In the genomic region with DNA sequence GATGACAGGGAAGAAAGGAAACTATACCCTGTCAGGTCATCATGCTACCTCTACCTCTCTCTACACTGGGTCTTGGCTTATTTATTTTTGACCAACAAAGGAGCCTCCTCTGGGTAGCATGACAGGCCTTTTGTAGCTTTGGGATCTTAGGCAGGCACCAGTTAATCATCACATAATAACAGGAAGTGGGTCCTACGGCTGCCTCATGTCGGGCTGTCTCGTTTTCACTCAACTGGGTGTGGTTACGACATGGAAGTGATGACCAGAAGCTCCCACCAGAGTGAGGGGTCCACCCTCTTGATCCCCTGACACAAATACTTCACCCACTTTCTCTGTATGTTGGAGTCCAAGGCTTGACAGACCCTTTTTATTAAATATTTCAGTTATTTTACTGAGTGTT, we compare ENCODE assay signal across 8 cellular contexts.
DNase-seq lines count a peak whose midpoint lies in the region; ATAC-seq and TF ChIP-seq lines count a peak whose summit lies in the region.

No MANE protein-coding gene starts in this region.

- peaks cover 36% of the 10 kb centered on the region for H3K4me1 Mint-ChIP-seq in activated T-cell treated with anti-CD3 and anti-CD28 coated beads, Interleukin-2, amount 50 U/mL, for 4 hours (ENCODE audit: low read depth)

- H3K4me1 ChIP-seq in colonic mucosa = peaks cover 19% of the 10 kb centered on the region

- no peak overlapping the region for H3K27ac ChIP-seq in colonic mucosa

- DNase-seq in A172 (ENCODE audit: low spot score) = peak; percentile 50
- DNase-seq in activated T-cell treated with anti-CD3 and anti-CD28 coated beads, Interleukin-2, amount 50 U/mL, for 4 hours = peak; percentile 8
- DNase-seq in NCI-H2107 treated with DMSO at 0.1 percent for 48 hours (lab: John Stamatoyannopoulos, UW; ENCODE audit: unreplicated experiment) = no peak
- DNase-seq in NCI-H1048 (lab: John Stamatoyannopoulos, UW) = no peak
- DNase-seq in dedifferentiated amniotic fluid mesenchymal stem cell (ENCODE audit: extremely low spot score) = no peak
- no peak for DNase-seq in colonic mucosa

- ATAC-seq in GM19324 (IDR thresholded peaks at IDR 0.05; ENCODE audit: low FRiP score, unreplicated experiment) (peak; percentile 77), HG03159 (IDR thresholded peaks at IDR 0.05; ENCODE audit: unreplicated experiment) (peak; percentile 98)
- peak; percentile 83 to 90 for ATAC-seq in activated T-cell treated with anti-CD3 and anti-CD28 coated beads, Interleukin-2, amount 50 U/mL, for 4 hours

- peak overlapping the region; percentile 48 for H3K4me3 Mint-ChIP-seq in activated T-cell treated with anti-CD3 and anti-CD28 coated beads, Interleukin-2, amount 50 U/mL, for 4 hours

- TF ChIP-seq CTCF in colonic mucosa (IDR thresholded peaks at IDR 0.05) = no peak

- no peaks in the 10 kb centered on the region for H3K9me3 ChIP-seq in colonic mucosa

- no peaks in the 10 kb centered on the region for H3K36me3 ChIP-seq in colonic mucosa

- no peaks in the 10 kb centered on the region for H3K9me3 Mint-ChIP-seq in activated T-cell treated with anti-CD3 and anti-CD28 coated beads, Interleukin-2, amount 50 U/mL, for 4 hours

- no peak overlapping the region for H3K4me3 ChIP-seq in colonic mucosa

- no peaks in the 10 kb centered on the region for H3K27me3 Mint-ChIP-seq in activated T-cell treated with anti-CD3 and anti-CD28 coated beads, Interleukin-2, amount 50 U/mL, for 4 hours (ENCODE audit: low read depth)

- no peaks in the 10 kb centered on the region for H3K27me3 ChIP-seq in colonic mucosa

- intact Hi-C loops in colonic mucosa (cut with DNase I) = no loop called here

- H3K36me3 Mint-ChIP-seq in activated T-cell treated with anti-CD3 and anti-CD28 coated beads, Interleukin-2, amount 50 U/mL, for 4 hours (ENCODE audit: insufficient read depth) = no peaks in the 10 kb centered on the region

- H3K9ac ChIP-seq in colonic mucosa (ENCODE audit: low read depth in 2 of 2, low read length in 2 of 2) = no peak overlapping the region

Comparison
In these comparisons a context has a peak if more than half of its experiments do, and no peak if none do; other contexts are left out.
1. DNase-seq: peak in A172 (single experiment) and activated T-cell treated with anti-CD3 and anti-CD28 coated beads, Interleukin-2, amount 50 U/mL, for 4 hours (single experiment); none in NCI-H2107 treated with DMSO at 0.1 percent for 48 hours (single experiment), NCI-H1048 (single experiment), dedifferentiated amniotic fluid mesenchymal stem cell (single experiment) and colonic mucosa (single experiment).
2. Peak in every context shown above with its lines, with median percentiles within 50 percentile points of each other: ATAC-seq.